In genomic region chr14:104103061-104104005, GRCh38 we compare ENCODE assay signal across 20 cellular contexts. TPM values are rescaled to one million over a fixed set of nuclear protein-coding genes. Genes with fewer than 3 reads are reported as not detected.
DNase-seq lines count a peak whose midpoint lies in the region; TF ChIP-seq lines count a peak whose summit lies in the region.
"Had no signal": no experiment of that assay in that cellular context is flagged by ENCODE, and none has a peak within 500 bp of the region (broad histone marks: within the 10 kb centered on the region; RNA-seq: fewer than 3 reads in every experiment).

No MANE protein-coding gene starts in this region.

- H3K9me3 ChIP-seq in SU-DHL-6 (ENCODE audit: insufficient read depth, low read length) (no peaks in the 10 kb centered on the region), spleen (no peaks in the 10 kb centered on the region)

- no peaks in the 10 kb centered on the region for H3K4me1 ChIP-seq in spleen

- no peak overlapping the region for H3K4me2 ChIP-seq in SU-DHL-6 (ENCODE audit: low read depth, low read length, poor library complexity, severe bottlenecking)

- TF ChIP-seq CTCF in SU-DHL-6 (IDR thresholded peaks at IDR 0.05; ENCODE audit: insufficient read depth, low read length, poor library complexity, severe bottlenecking) (peak; percentile 14), spleen (IDR thresholded peaks at IDR 0.05 in 8 of 11, conservative IDR thresholded peaks at IDR 0.05 in 3 of 11) (no peak)

- no peak overlapping the region for H3K9ac ChIP-seq in SU-DHL-6 (ENCODE audit: low read length)

- no peak overlapping the region for H2AFZ ChIP-seq in SU-DHL-6 (ENCODE audit: low read depth, low read length, severe bottlenecking)

- no peak overlapping the region for H3K4me3 ChIP-seq in SU-DHL-6 (ENCODE audit: insufficient read depth, low read length, poor library complexity, severe bottlenecking)
- no peak overlapping the region for H3K4me3 ChIP-seq in spleen

- H3K36me3 ChIP-seq in SU-DHL-6 (ENCODE audit: low read length) (no peaks in the 10 kb centered on the region), spleen (no peaks in the 10 kb centered on the region)

- 81 to 87% (median 84%) methylated on average over 42 to 47 of the region's 47 CpGs for WGBS in spleen, 5 donors

- H4K20me1 ChIP-seq in SU-DHL-6 (ENCODE audit: low read depth, low read length) = no peaks in the 10 kb centered on the region

- H3K27me3 ChIP-seq in SU-DHL-6 (ENCODE audit: low read length) (no peaks in the 10 kb centered on the region), spleen (replicated peaks in 1 of 7) (peaks cover 0 to 29% (median 0%) of the 10 kb centered on the region in 7 donors)

- H3K79me2 ChIP-seq in SU-DHL-6 (ENCODE audit: insufficient read depth, low read length) = no peaks in the 10 kb centered on the region

- H3K27ac ChIP-seq in SU-DHL-6 (ENCODE audit: low read depth, low read length) = no peak overlapping the region
- H3K27ac ChIP-seq in spleen = no peak overlapping the region

- no peak for TF ChIP-seq POLR2A in spleen (IDR thresholded peaks at IDR 0.05)

- no peaks in the 10 kb centered on the region for H3F3A ChIP-seq in SU-DHL-6 (ENCODE audit: insufficient read depth)

- intact Hi-C loops in spleen (cut with DNase I; ENCODE audit: low total_unique reads) = no loop called here

- no peaks in the 10 kb centered on the region for H3K9me2 ChIP-seq in SU-DHL-6 (replicated peaks; ENCODE audit: insufficient read depth, low read length)

- peak; percentile 59 for DNase-seq in activated effector memory CD4-positive, alpha-beta T cell treated with anti-CD3 and anti-CD28 coated beads, Interleukin-2, amount 50 U/mL, for 16 hours
- no peak for DNase-seq in activated effector memory CD4-positive, alpha-beta T cell treated with Interleukin-2 at 50 U/mL for 16 hours
- DNase-seq in islet precursor cell (peak; percentile 52), spleen (peak; percentile 71), GM03348 (ENCODE audit: low spot score) (no peak), DMS114 treated with DMSO at 0.1 percent for 48 hours (lab: John Stamatoyannopoulos, UW; ENCODE audit: unreplicated experiment) (no peak), anterior cingulate cortex (lab: John Stamatoyannopoulos, UW) (no peak)
- DNase-seq: activated CD8-positive, alpha-beta memory T cell treated with anti-CD3 and anti-CD28 coated beads, Interleukin-2, amount 10 ng/mL, durations not matched to agents 7 days and 5 days; CD4-positive, CD25-positive, alpha-beta regulatory T cell; DMS153; midbrain; NCI-H1105; NCI-H2107; NCI-H524 treated with DMSO at 0.1 percent for 48 hours; OCI-M1; retina; stimulated activated naive CD4-positive, alpha-beta T cell treated with Interleukin-2 at 50 U/mL for 16 hours had no signal

RNA-seq across cellular contexts. Expression of gene ASPG, which starts 17.8 kb away (rescaled TPM):
- under 1 TPM in 4 of 7 donors, not detected in 3; 0.09 to 0.28 (median 0.18) TPM for total RNA-seq in spleen
- polyA plus RNA-seq in spleen = under 1 TPM; 0.05 to 0.67 (median 0.32) TPM
- total RNA-seq: activated CD8-positive, alpha-beta memory T cell treated with anti-CD3 and anti-CD28 coated beads, Interleukin-2, amount 10 ng/mL, durations not matched to agents 7 days and 5 days; CD4-positive, CD25-positive, alpha-beta regulatory T cell; neural crest cell; T-helper 2 cell treated with Interferon-gamma antibody and Interleukin-4, amounts not matched to agents 100 ng/mL and 5 ng/mL, for 36 hours had no signal
- polyA plus RNA-seq: CD4-positive, CD25-positive, alpha-beta regulatory T cell had no signal

RNA-seq across cellular contexts. Expression of gene KIF26A, which starts 35.1 kb away (rescaled TPM):
- total RNA-seq in spleen = 10 to 100 TPM in 4 of 7 donors, 1 to 10 TPM in 3; 7.4 to 21.9 (median 10.3) TPM
- 1 to 10 TPM in 2 of 3 donors, under 1 TPM in 1; 0.72 to 7.8 (median 1.2) TPM for polyA plus RNA-seq in spleen
- polyA plus RNA-seq: CD4-positive, CD25-positive, alpha-beta regulatory T cell had no signal

Comparison
In these comparisons a context has a peak if more than half of its experiments do, and no peak if none do; other contexts are left out.
1. DNase-seq: peak in activated effector memory CD4-positive, alpha-beta T cell treated with anti-CD3 and anti-CD28 coated beads, Interleukin-2, amount 50 U/mL, for 16 hours (single experiment), islet precursor cell (single experiment) and spleen (single experiment); none in activated effector memory CD4-positive, alpha-beta T cell treated with Interleukin-2 at 50 U/mL for 16 hours (single experiment), GM03348 (single experiment), DMS114 treated with DMSO at 0.1 percent for 48 hours (single experiment) and anterior cingulate cortex (0 of 58).